20 cellular contexts compared by ENCODE assay signal in genomic region chr5:124868661-124869060, GRCh38.
DNase-seq lines count a peak whose midpoint lies in the region; ATAC-seq, FAIRE-seq and TF ChIP-seq lines count a peak whose summit lies in the region.
"Had no signal": no experiment of that assay in that cellular context is flagged by ENCODE, and none has a peak within 500 bp of the region (broad histone marks: within the 10 kb centered on the region; RNA-seq: fewer than 3 reads in every experiment).

No MANE protein-coding gene starts in this region.

- TF ChIP-seq POLR2A in endothelial cell of umbilical vein (IDR thresholded peaks at IDR 0.05; ENCODE audit: low read depth, low read length): no peak
- TF ChIP-seq POLR2A in spleen (IDR thresholded peaks at IDR 0.05): no peak

- no peaks in the 10 kb centered on the region for H3K27me3 Mint-ChIP-seq in Calu3 (ENCODE audit: unreplicated experiment)

- H3K27me3 ChIP-seq in endothelial cell of umbilical vein (ENCODE audit: control insufficient read depth in 2 of 2, insufficient read depth in 2 of 2, low read length in 2 of 2) (no peaks in the 10 kb centered on the region), lower lobe of right lung (ENCODE audit: low read depth) (no peaks in the 10 kb centered on the region), smooth muscle cell (ENCODE audit: low read depth) (no peaks in the 10 kb centered on the region), spleen (replicated peaks in 1 of 7) (no peaks in the 10 kb centered on the region), MM.1S (replicated peaks; ENCODE audit: insufficient read depth, low read length) (no peaks in the 10 kb centered on the region)
- H3K27me3 ChIP-seq: SJCRH30 had no signal

- no peak for TF ChIP-seq CTCF in VCaP (conservative IDR thresholded peaks at IDR 0.05)
- no peak for TF ChIP-seq CTCF in endothelial cell of umbilical vein (IDR thresholded peaks at IDR 0.05; ENCODE audit: extremely low read depth in 1 of 2, insufficient read depth in 1 of 2, low read depth in 1 of 2, low read length in 2 of 2)
- TF ChIP-seq CTCF in lower lobe of right lung (IDR thresholded peaks at IDR 0.05): no peak
- TF ChIP-seq CTCF in smooth muscle cell (IDR thresholded peaks at IDR 0.05; ENCODE audit: borderline replicate concordance, insufficient read depth, poor library complexity, severe bottlenecking): no peak
- no peak for TF ChIP-seq CTCF in Calu3 (IDR thresholded peaks at IDR 0.05; ENCODE audit: unreplicated experiment)
- TF ChIP-seq CTCF in spleen (IDR thresholded peaks at IDR 0.05 in 8 of 11, conservative IDR thresholded peaks at IDR 0.05 in 3 of 11): no peak
- TF ChIP-seq CTCF in MM.1S (IDR thresholded peaks at IDR 0.05; ENCODE audit: low read length): no peak

- no peak overlapping the region for H3K4me3 Mint-ChIP-seq in Calu3 (ENCODE audit: low read depth, unreplicated experiment)

- peaks cover 2% of the 10 kb centered on the region for H3K4me1 ChIP-seq in endothelial cell of umbilical vein (ENCODE audit: control insufficient read depth, extremely low read depth, insufficient read depth, low read length)
- H3K4me1 ChIP-seq in lower lobe of right lung: peaks cover 60% of the 10 kb centered on the region
- H3K4me1 ChIP-seq in smooth muscle cell (ENCODE audit: low read depth): peaks cover 28% of the 10 kb centered on the region
- H3K4me1 ChIP-seq in spleen: peaks cover 4 to 34% (median 10%) of the 10 kb centered on the region in 6 donors
- no peaks in the 10 kb centered on the region for H3K4me1 ChIP-seq in MM.1S (ENCODE audit: low read length)

- intact Hi-C loops in endothelial cell of umbilical vein (cut with micrococcal nuclease): no loop called here
- intact Hi-C loops in lower lobe of right lung (cut with DNase I): no loop called here
- intact Hi-C loops in Calu3 (cut with micrococcal nuclease; ENCODE audit: unreplicated experiment): no loop called here
- intact Hi-C loops in spleen (cut with DNase I; ENCODE audit: low total_unique reads): no loop called here

- H3K4me2 ChIP-seq in endothelial cell of umbilical vein (ENCODE audit: insufficient read depth, low read length) (no peak overlapping the region), smooth muscle cell (peak overlapping the region; percentile 63), MM.1S (ENCODE audit: low read depth, low read length) (no peak overlapping the region)

- FAIRE-seq in endothelial cell of umbilical vein (lab: Jason Lieb, UNC): no peak
- FAIRE-seq: GM18507, H1 had no signal

- no peaks in the 10 kb centered on the region for H3K36me3 ChIP-seq in endothelial cell of umbilical vein (ENCODE audit: control insufficient read depth in 2 of 2, extremely low read depth in 1 of 2, insufficient read depth in 2 of 2, low read length in 2 of 2)
- H3K36me3 ChIP-seq in lower lobe of right lung: no peaks in the 10 kb centered on the region
- no peaks in the 10 kb centered on the region for H3K36me3 ChIP-seq in smooth muscle cell (ENCODE audit: low read depth)
- no peaks in the 10 kb centered on the region for H3K36me3 ChIP-seq in spleen
- no peaks in the 10 kb centered on the region for H3K36me3 ChIP-seq in MM.1S (replicated peaks; ENCODE audit: insufficient read depth, low read length)
- H3K36me3 ChIP-seq: SJCRH30 had no signal

- POLR2A ChIA-PET in endothelial cell of umbilical vein (lab: Charles Lee): no interaction called here

- DNase-seq in endothelial cell of umbilical vein (ENCODE audit: low read depth, low spot score) (peak; percentile 43), lower lobe of right lung (no peak), smooth muscle cell (lab: John Stamatoyannopoulos, UW; ENCODE audit: unreplicated experiment) (no peak), Calu3 (no peak), spleen (no peak), SK-N-DZ (ENCODE audit: low spot score) (no peak), MM.1S (no peak)
- DNase-seq: ACHN, DMS53, MV-4-11, NCI-H1417 treated with DMSO at 0.1 percent for 48 hours, NCI-H1930, NCI-H2171, NCI-H446, NCI-H748 treated with DMSO at 0.1 percent for 48 hours, RPMI8226, SJCRH30 had no signal

- peaks cover 16% of the 10 kb centered on the region for H3K4me1 Mint-ChIP-seq in Calu3 (ENCODE audit: low read depth, unreplicated experiment)

- H2AFZ ChIP-seq in endothelial cell of umbilical vein (ENCODE audit: low read depth, low read length): no peak overlapping the region
- peak overlapping the region; percentile 3 for H2AFZ ChIP-seq in smooth muscle cell (ENCODE audit: low read depth)
- H2AFZ ChIP-seq in MM.1S (ENCODE audit: low read length): no peak overlapping the region

- H3K9me1 ChIP-seq in endothelial cell of umbilical vein (replicated peaks; ENCODE audit: control insufficient read depth, extremely low read depth, insufficient read depth, low read length): no peaks in the 10 kb centered on the region

- no peaks in the 10 kb centered on the region for H3K9me2 ChIP-seq in MM.1S (replicated peaks; ENCODE audit: insufficient read depth, low read length)

- H3F3A ChIP-seq in smooth muscle cell (ENCODE audit: low read depth) (peaks cover 9% of the 10 kb centered on the region), MM.1S (ENCODE audit: insufficient read depth, low read length) (no peaks in the 10 kb centered on the region)

- H3K79me2 ChIP-seq in endothelial cell of umbilical vein (ENCODE audit: control insufficient read depth, insufficient read depth, low read length) (no peaks in the 10 kb centered on the region), smooth muscle cell (ENCODE audit: low read depth) (no peaks in the 10 kb centered on the region), MM.1S (ENCODE audit: low read length) (no peaks in the 10 kb centered on the region)

- no peak overlapping the region for H3K27ac Mint-ChIP-seq in Calu3 (ENCODE audit: unreplicated experiment)

- no peak for ATAC-seq in lower lobe of right lung

- no peaks in the 10 kb centered on the region for H4K20me1 ChIP-seq in endothelial cell of umbilical vein (replicated peaks; ENCODE audit: control insufficient read depth, extremely low read depth, insufficient read depth, low read length)
- H4K20me1 ChIP-seq in smooth muscle cell (ENCODE audit: low read depth): no peaks in the 10 kb centered on the region
- H4K20me1 ChIP-seq in MM.1S (ENCODE audit: insufficient read depth, low read length): no peaks in the 10 kb centered on the region

- CTCF ChIA-PET in endothelial cell of umbilical vein (lab: Charles Lee): no interaction called here
- CTCF ChIA-PET in Calu3 (lab: Charles Lee): no interaction called here

- dilution Hi-C loops in endothelial cell of umbilical vein (cut with MboI; ENCODE audit: extremely low pct_ligation_motif_present, low sequenced_read_pairs): no loop called here

- H3K9ac ChIP-seq in endothelial cell of umbilical vein (replicated peaks; ENCODE audit: extremely low read depth, insufficient read depth, low read length) (no peak overlapping the region), smooth muscle cell (ENCODE audit: low read depth) (peak overlapping the region; percentile 10), MM.1S (ENCODE audit: low read length) (no peak overlapping the region)

- H3K4me3 ChIP-seq in endothelial cell of umbilical vein (replicated peaks in 1 of 3; ENCODE audit: insufficient read depth in 1 of 3, low read depth in 1 of 3, low read length in 3 of 3): no peak overlapping the region
- H3K4me3 ChIP-seq in lower lobe of right lung: no peak overlapping the region
- no peak overlapping the region for H3K4me3 ChIP-seq in smooth muscle cell
- no peak overlapping the region for H3K4me3 ChIP-seq in spleen
- H3K4me3 ChIP-seq in MM.1S (ENCODE audit: low read length): no peak overlapping the region
- H3K4me3 ChIP-seq: SJCRH30 had no signal

- BruUV-seq in endothelial cell of umbilical vein (replicated peaks; lab: Mats Ljungman, UMichigan) (no TSS peak), Calu3 (replicated peaks; lab: Mats Ljungman, UMichigan) (no TSS peak)

- H3K27ac ChIP-seq in VCaP (peak overlapping the region; percentile 54), endothelial cell of umbilical vein (ENCODE audit: insufficient read depth, low read depth, low read length) (no peak overlapping the region), lower lobe of right lung (peak overlapping the region; percentile 20), smooth muscle cell (ENCODE audit: low read depth) (peak overlapping the region; percentile 87), spleen (no peak overlapping the region), MM.1S (ENCODE audit: low read length) (no peak overlapping the region)
- H3K27ac ChIP-seq: SJCRH30 had no signal

- no peaks in the 10 kb centered on the region for H3K9me3 ChIP-seq in endothelial cell of umbilical vein (replicated peaks; ENCODE audit: control insufficient read depth, insufficient read depth, low read length)
- H3K9me3 ChIP-seq in lower lobe of right lung: no peaks in the 10 kb centered on the region
- no peaks in the 10 kb centered on the region for H3K9me3 ChIP-seq in smooth muscle cell (replicated peaks; ENCODE audit: low read depth)
- H3K9me3 ChIP-seq in spleen: peaks cover 0 to 5% (median 0%) of the 10 kb centered on the region in 8 donors
- H3K9me3 ChIP-seq in MM.1S (replicated peaks; ENCODE audit: insufficient read depth, low read length): no peaks in the 10 kb centered on the region
- H3K9me3 ChIP-seq: SJCRH30 had no signal

- H3K36me3 Mint-ChIP-seq in Calu3 (ENCODE audit: insufficient read depth, unreplicated experiment): no peaks in the 10 kb centered on the region

- WGBS in smooth muscle cell (ENCODE audit: low lambda C conversion rate): 57% methylated on average over 2 of the region's 2 CpGs
- WGBS in spleen, 5 donors: 50 to 81% (median 72%) methylated on average over 2 of the region's 2 CpGs

- H3K9me3 Mint-ChIP-seq in Calu3 (ENCODE audit: low read depth, unreplicated experiment): no peaks in the 10 kb centered on the region

TF ChIP-seq in endothelial cell of umbilical vein, 7 proteins besides CTCF, POLR2A, EP300 and RAD21:
- TF ChIP-seq MYC (IDR thresholded peaks at IDR 0.05; ENCODE audit: low read depth, low read length): no peak
- no peak for TF ChIP-seq GATA2 (IDR thresholded peaks at IDR 0.05; ENCODE audit: insufficient read depth, insufficient read length, low read depth, low read length)
- no peak for TF ChIP-seq JUN (IDR thresholded peaks at IDR 0.05; ENCODE audit: borderline replicate concordance, insufficient read depth, insufficient read length, low read depth)
- TF ChIP-seq EZH2 (IDR thresholded peaks at IDR 0.05; ENCODE audit: borderline replicate concordance, low read depth, low read length, severe bottlenecking): no peak
- no peak for TF ChIP-seq MAX (IDR thresholded peaks at IDR 0.05; ENCODE audit: insufficient read depth, insufficient read length)
- no peak for TF ChIP-seq POLR2AphosphoS5 (IDR thresholded peaks at IDR 0.05; ENCODE audit: insufficient read depth, low read depth, low read length)
- TF ChIP-seq FOS (IDR thresholded peaks at IDR 0.05; ENCODE audit: borderline replicate concordance, insufficient read depth, low read length): no peak
TF ChIP-seq in endothelial cell of umbilical vein: peak in this region for 0.

Comparison
In these comparisons a context has a peak if more than half of its experiments do, and no peak if none do; other contexts are left out.
1. H3K27ac ChIP-seq: peak in VCaP (single experiment), lower lobe of right lung (single experiment) and smooth muscle cell (single experiment); none in endothelial cell of umbilical vein (single experiment), spleen (0 of 8) and MM.1S (single experiment).